ENCODE assay signal across 19 cellular contexts in the genomic region with DNA sequence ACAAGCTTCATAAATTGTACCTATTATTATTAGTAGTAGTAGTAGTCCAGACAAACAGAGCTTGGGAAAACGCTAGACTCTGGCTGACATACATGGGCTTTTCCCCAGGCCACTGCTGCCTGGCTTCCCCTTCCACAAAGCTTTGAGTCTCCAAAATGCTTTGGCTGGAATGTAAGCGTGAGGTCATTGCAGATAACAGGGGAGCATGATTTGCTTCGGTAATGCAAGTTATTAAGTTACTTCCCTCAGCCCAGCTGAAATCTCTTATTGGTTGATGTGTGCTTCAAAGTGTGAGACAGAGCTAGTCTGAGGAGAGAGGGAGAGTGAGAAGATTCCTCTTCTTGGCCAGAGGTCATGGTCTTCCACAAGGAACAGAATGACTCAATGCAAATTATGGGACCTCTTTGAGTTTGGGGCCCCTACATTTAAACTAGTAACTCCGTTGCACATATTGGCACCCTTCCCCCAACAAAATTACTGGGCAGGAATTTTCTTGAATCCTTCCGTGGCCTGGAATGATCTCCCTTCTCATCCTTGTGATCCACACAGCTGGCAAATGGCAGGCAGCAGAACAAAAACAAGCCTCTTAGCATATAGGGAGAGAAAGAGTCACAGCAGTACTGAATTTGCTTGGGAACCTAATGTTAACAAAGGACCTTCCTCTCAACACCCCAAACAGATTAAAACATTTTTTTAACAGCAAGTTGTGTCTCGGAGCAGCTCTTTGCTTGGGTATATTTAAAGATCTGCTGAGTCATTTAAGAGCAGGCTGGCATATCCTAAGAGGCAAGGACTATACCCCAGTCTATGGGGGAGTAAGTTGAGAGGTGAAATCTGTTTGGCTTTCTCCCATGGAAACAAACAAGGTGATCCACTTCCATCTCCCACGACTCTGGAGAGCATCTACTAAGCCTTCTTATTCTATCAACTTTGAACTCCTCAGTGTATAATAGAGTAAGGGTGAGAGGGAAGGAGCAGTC. TPM values are rescaled to one million over a fixed set of nuclear protein-coding genes. Genes with fewer than 3 reads are reported as not detected.
DNase-seq lines count a peak whose midpoint lies in the region; ATAC-seq and TF ChIP-seq lines count a peak whose summit lies in the region.
"Had no signal": no experiment of that assay in that cellular context is flagged by ENCODE, and none has a peak within 500 bp of the region (broad histone marks: within the 10 kb centered on the region; RNA-seq: fewer than 3 reads in every experiment).

No MANE protein-coding gene starts in this region.

- H3K4me3 ChIP-seq in ACC112 (ENCODE audit: low read depth, low read length) (no peak overlapping the region), SJCRH30 (no peak overlapping the region), fibroblast of the aortic adventitia (ENCODE audit: low read depth, low read length) (no peak overlapping the region), neural cell (ENCODE audit: low read length) (peak overlapping the region; percentile 13)
- H3K4me3 ChIP-seq: breast epithelium, PC-9, thyroid gland had no signal

- H2AFZ ChIP-seq in ACC112 (ENCODE audit: low read length, unreplicated experiment) (peak overlapping the region; percentile 50), neural cell (ENCODE audit: low read depth, low read length) (no peak overlapping the region)
- H2AFZ ChIP-seq: PC-9 had no signal

- H3K9me3 ChIP-seq in SJCRH30 (replicated peaks): no peaks in the 10 kb centered on the region
- no peaks in the 10 kb centered on the region for H3K9me3 ChIP-seq in neural cell (ENCODE audit: low read length)
- H3K9me3 ChIP-seq: breast epithelium, thyroid gland had no signal

- peak overlapping the region; percentile 41; the same call in 1 of the 2 replicates for H3K27ac ChIP-seq in ACC112 (ENCODE audit: low read depth, low read length)
- H3K27ac ChIP-seq in SJCRH30: peak overlapping the region; percentile 61
- H3K27ac ChIP-seq in neural cell (ENCODE audit: low read length): peak overlapping the region; percentile 81
- H3K27ac ChIP-seq: breast epithelium, PC-9 had no signal

- H4K20me1 ChIP-seq in neural cell (ENCODE audit: insufficient read depth): no peaks in the 10 kb centered on the region

- peak overlapping the region; percentile 9 for H3K9ac ChIP-seq in neural cell (ENCODE audit: low read length)

- H3K9me2 ChIP-seq in neural cell (ENCODE audit: insufficient read depth, low read length): no peaks in the 10 kb centered on the region

- no peaks in the 10 kb centered on the region for H3K36me3 ChIP-seq in ACC112 (ENCODE audit: insufficient read depth, low read length)
- H3K36me3 ChIP-seq in SJCRH30: no peaks in the 10 kb centered on the region
- H3K36me3 ChIP-seq in neural cell (ENCODE audit: insufficient read depth, low read length): no peaks in the 10 kb centered on the region
- H3K36me3 ChIP-seq: breast epithelium, thyroid gland had no signal

- no peaks in the 10 kb centered on the region for H3K79me2 ChIP-seq in ACC112 (ENCODE audit: control insufficient read depth, insufficient read depth, low read length, unreplicated experiment)
- no peaks in the 10 kb centered on the region for H3K79me2 ChIP-seq in neural cell (replicated peaks; ENCODE audit: insufficient read depth, low read length)

- H3K27me3 ChIP-seq in ACC112 (ENCODE audit: insufficient read depth, low read length) (no peaks in the 10 kb centered on the region), SJCRH30 (no peaks in the 10 kb centered on the region), neural cell (ENCODE audit: insufficient read depth, low read depth, low read length) (no peaks in the 10 kb centered on the region)
- H3K27me3 ChIP-seq: thyroid gland had no signal

- H3K4me2 ChIP-seq in neural cell (ENCODE audit: low read length): no peak overlapping the region
- H3K4me2 ChIP-seq: PC-9 had no signal

- TF ChIP-seq CTCF in fibroblast of the aortic adventitia (IDR thresholded peaks at IDR 0.05; ENCODE audit: insufficient read depth, low read length) (no peak), neural cell (IDR thresholded peaks at IDR 0.05; ENCODE audit: poor library complexity, severe bottlenecking) (no peak)

- DNase-seq in SJCRH30 (peak; percentile 20 to 49), fibroblast of the aortic adventitia (ENCODE audit: low read depth) (peak; percentile 88), kidney glomerular epithelial cell (lab: John Stamatoyannopoulos, UW) (no peak), NCI-H2171 treated with DMSO at 0.1 percent for 48 hours (lab: John Stamatoyannopoulos, UW) (no peak)
- DNase-seq: activated B cell treated with CpG ODN at 0.5 μM for 24 hours; activated naive CD4-positive, alpha-beta T cell treated with Interleukin-2 at 50 U/mL for 16 hours; COR-L47; effector CD4-positive, alpha-beta T cell; GF-D8; Karpas-422; NCI-H187; NCI-H510A; PC-9; thyroid gland had no signal

- TF ChIP-seq EP300 in neural cell (conservative IDR thresholded peaks at IDR 0.05; ENCODE audit: poor library complexity, severe bottlenecking): no peak

- ATAC-seq in GM21447 (IDR thresholded peaks at IDR 0.05; ENCODE audit: unreplicated experiment) (no peak), HG02798 (IDR thresholded peaks at IDR 0.05; ENCODE audit: poor library complexity, unreplicated experiment) (no peak)

- H3K4me1 ChIP-seq in ACC112 (ENCODE audit: control insufficient read depth, insufficient read depth, low read length, unreplicated experiment) (peaks cover 14% of the 10 kb centered on the region), SJCRH30 (peaks cover 16% of the 10 kb centered on the region)
- H3K4me1 ChIP-seq: breast epithelium, thyroid gland had no signal

- H3F3A ChIP-seq in neural cell (ENCODE audit: insufficient read depth, low read length, poor library complexity, severe bottlenecking): no peaks in the 10 kb centered on the region

- no peak for TF ChIP-seq RAD21 in neural cell (conservative IDR thresholded peaks at IDR 0.05)

TF ChIP-seq in neural cell, 6 proteins besides CTCF, POLR2A, EP300 and RAD21:
- no peak for TF ChIP-seq EZH2 (IDR thresholded peaks at IDR 0.05; ENCODE audit: borderline replicate concordance, insufficient read depth, low read length, poor library complexity, severe bottlenecking)
- TF ChIP-seq SMC3 (conservative IDR thresholded peaks at IDR 0.05; ENCODE audit: poor library complexity): no peak
- TF ChIP-seq, protein P1, sequence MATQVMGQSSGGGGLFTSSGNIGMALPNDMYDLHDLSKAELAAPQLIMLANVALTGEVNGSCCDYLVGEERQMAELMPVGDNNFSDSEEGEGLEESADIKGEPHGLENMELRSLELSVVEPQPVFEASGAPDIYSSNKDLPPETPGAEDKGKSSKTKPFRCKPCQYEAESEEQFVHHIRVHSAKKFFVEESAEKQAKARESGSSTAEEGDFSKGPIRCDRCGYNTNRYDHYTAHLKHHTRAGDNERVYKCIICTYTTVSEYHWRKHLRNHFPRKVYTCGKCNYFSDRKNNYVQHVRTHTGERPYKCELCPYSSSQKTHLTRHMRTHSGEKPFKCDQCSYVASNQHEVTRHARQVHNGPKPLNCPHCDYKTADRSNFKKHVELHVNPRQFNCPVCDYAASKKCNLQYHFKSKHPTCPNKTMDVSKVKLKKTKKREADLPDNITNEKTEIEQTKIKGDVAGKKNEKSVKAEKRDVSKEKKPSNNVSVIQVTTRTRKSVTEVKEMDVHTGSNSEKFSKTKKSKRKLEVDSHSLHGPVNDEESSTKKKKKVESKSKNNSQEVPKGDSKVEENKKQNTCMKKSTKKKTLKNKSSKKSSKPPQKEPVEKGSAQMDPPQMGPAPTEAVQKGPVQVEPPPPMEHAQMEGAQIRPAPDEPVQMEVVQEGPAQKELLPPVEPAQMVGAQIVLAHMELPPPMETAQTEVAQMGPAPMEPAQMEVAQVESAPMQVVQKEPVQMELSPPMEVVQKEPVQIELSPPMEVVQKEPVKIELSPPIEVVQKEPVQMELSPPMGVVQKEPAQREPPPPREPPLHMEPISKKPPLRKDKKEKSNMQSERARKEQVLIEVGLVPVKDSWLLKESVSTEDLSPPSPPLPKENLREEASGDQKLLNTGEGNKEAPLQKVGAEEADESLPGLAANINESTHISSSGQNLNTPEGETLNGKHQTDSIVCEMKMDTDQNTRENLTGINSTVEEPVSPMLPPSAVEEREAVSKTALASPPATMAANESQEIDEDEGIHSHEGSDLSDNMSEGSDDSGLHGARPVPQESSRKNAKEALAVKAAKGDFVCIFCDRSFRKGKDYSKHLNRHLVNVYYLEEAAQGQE (IDR thresholded peaks at IDR 0.05; ENCODE audit: borderline replicate concordance): no peak
- TF ChIP-seq TAF1 (IDR thresholded peaks at IDR 0.05; ENCODE audit: low read depth): no peak
- no peak for TF ChIP-seq POLR2AphosphoS5 (IDR thresholded peaks at IDR 0.05)
- TF ChIP-seq MXI1 (conservative IDR thresholded peaks at IDR 0.05; ENCODE audit: poor library complexity, severe bottlenecking): no peak

RNA-seq across cellular contexts. Expression of a gene that starts 19.9 kb away (rescaled TPM):
- 14.2 and 15.2 TPM in 2 replicates for total RNA-seq in SJCRH30 (2014; rRNA removed; shearing (Covaris generic))
- 4.8 and 6.3 TPM in 2 replicates for total RNA-seq in fibroblast of the aortic adventitia (ENCODE audit: low replicate concordance)
- 0.82 and 1.1 TPM in 2 replicates for polyA plus RNA-seq in neural cell
- polyA minus RNA-seq in neural cell: 2.4 TPM in 2 replicates
- total RNA-seq: activated B cell treated with CpG ODN at 0.5 μM for 24 hours had no signal

Comparison
In these comparisons a context has a peak if more than half of its experiments do, and no peak if none do; other contexts are left out.
1. DNase-seq: peak in SJCRH30 (2 of 2) and fibroblast of the aortic adventitia (single experiment); none in kidney glomerular epithelial cell (single experiment) and NCI-H2171 treated with DMSO at 0.1 percent for 48 hours (single experiment).
2. Peak in every context shown above with its lines, with median percentiles within 50 percentile points of each other: H3K27ac ChIP-seq.